ENCODE assay signal across 29 cellular contexts in the genomic region with DNA sequence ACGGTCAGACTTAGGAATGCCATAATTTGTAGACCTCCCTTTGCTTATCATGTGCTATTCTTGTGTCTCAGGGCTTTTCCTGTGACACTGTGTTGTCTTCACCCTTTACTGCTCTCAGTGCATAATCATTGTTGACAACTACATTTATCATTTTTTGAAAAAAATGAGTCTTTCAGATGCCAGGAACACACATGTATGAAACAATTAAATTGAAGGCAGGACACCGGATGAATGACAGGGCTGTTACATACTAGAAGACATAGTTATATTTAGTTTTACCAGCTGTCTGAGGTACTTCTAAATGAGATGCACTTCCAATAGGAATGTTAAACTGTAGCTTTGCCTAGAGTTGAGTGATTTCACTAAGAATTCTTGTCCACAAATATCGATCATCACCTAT.
A peak's percentile ranks its signal among the peaks of the same experiment; 100 is the strongest.
DNase-seq lines count a peak whose midpoint lies in the region; TF ChIP-seq lines count a peak whose summit lies in the region.
"Had no signal": no experiment of that assay in that cellular context is flagged by ENCODE, and none has a peak within 500 bp of the region (broad histone marks: within the 10 kb centered on the region; RNA-seq: fewer than 3 reads in every experiment).

No MANE protein-coding gene starts in this region.

- no peak for DNase-seq in activated CD4-positive, alpha-beta T cell treated with anti-CD3 and anti-CD28 coated beads, Interleukin-2, amount 10 ng/mL, durations not matched to agents 24 days and 14 days
- DNase-seq: 8988T; ACHN; AML-193; BE2C; C1 segment of cervical spinal cord; Caco-2; Calu3; CD4-positive, alpha-beta memory T cell; CD4-positive, alpha-beta T cell; CD4-positive, CD25-positive, alpha-beta regulatory T cell; CD8-positive, alpha-beta memory T cell; CD8-positive, alpha-beta T cell; COR-L47; DMS 273 treated with DMSO at 0.1 percent for 48 hours; DMS153; DMS53; DMS79; DMS79 treated with DMSO at 0.1 percent for 48 hours; DND-41; EL had no signal

- TF ChIP-seq CTCF in neural cell (IDR thresholded peaks at IDR 0.05; ENCODE audit: poor library complexity, severe bottlenecking), result no peak

- no peak overlapping the region for H2AFZ ChIP-seq in neural cell (ENCODE audit: low read depth, low read length)

- no peak overlapping the region for H3K27ac ChIP-seq in neural cell (ENCODE audit: low read length)
- H3K27ac ChIP-seq: 22Rv1; A549; BLaER1; BLaER1 treated with 17β-estradiol and CSF1 and Interleukin-3, amounts not matched to agents 10 nM and 100 nM; C4-2B had no signal

- H3K9me3 Mint-ChIP-seq in activated CD4-positive, alpha-beta T cell treated with anti-CD3 and anti-CD28 coated beads, Interleukin-2, amount 10 ng/mL, durations not matched to agents 24 days and 14 days, result no peaks in the 10 kb centered on the region

- no peaks in the 10 kb centered on the region for H3K27me3 ChIP-seq in neural cell (ENCODE audit: insufficient read depth, low read depth, low read length)
- H3K27me3 ChIP-seq: BE2C; BLaER1; BLaER1 treated with 17β-estradiol and CSF1 and Interleukin-3, amounts not matched to agents 10 nM and 100 nM had no signal

- H4K20me1 ChIP-seq in neural cell (ENCODE audit: insufficient read depth), result no peaks in the 10 kb centered on the region
- H4K20me1 ChIP-seq: BLaER1; BLaER1 treated with 17β-estradiol and CSF1 and Interleukin-3, amounts not matched to agents 10 nM and 100 nM had no signal

- H3K36me3 Mint-ChIP-seq in activated CD4-positive, alpha-beta T cell treated with anti-CD3 and anti-CD28 coated beads, Interleukin-2, amount 10 ng/mL, durations not matched to agents 24 days and 14 days (ENCODE audit: low read depth), result no peaks in the 10 kb centered on the region
- H3K36me3 Mint-ChIP-seq: CD14-positive monocyte; CD4-positive, alpha-beta memory T cell; CD4-positive, CD25-positive, alpha-beta regulatory T cell; CD8-positive, alpha-beta memory T cell; CD8-positive, alpha-beta T cell had no signal

- no peak overlapping the region for H3K4me2 ChIP-seq in neural cell (ENCODE audit: low read length)
- H3K4me2 ChIP-seq: A549; BLaER1; BLaER1 treated with 17β-estradiol and CSF1 and Interleukin-3, amounts not matched to agents 10 nM and 100 nM had no signal

- no peak overlapping the region for H3K27ac Mint-ChIP-seq in activated CD4-positive, alpha-beta T cell treated with anti-CD3 and anti-CD28 coated beads, Interleukin-2, amount 10 ng/mL, durations not matched to agents 24 days and 14 days
- H3K27ac Mint-ChIP-seq: B cell; CD14-positive monocyte; CD4-positive, alpha-beta memory T cell; CD4-positive, alpha-beta T cell; CD4-positive, CD25-positive, alpha-beta regulatory T cell; CD8-positive, alpha-beta memory T cell; CD8-positive, alpha-beta T cell had no signal

- TF ChIP-seq RAD21 in neural cell (conservative IDR thresholded peaks at IDR 0.05), result no peak

- no peaks in the 10 kb centered on the region for H3K4me1 Mint-ChIP-seq in activated CD4-positive, alpha-beta T cell treated with anti-CD3 and anti-CD28 coated beads, Interleukin-2, amount 10 ng/mL, durations not matched to agents 24 days and 14 days
- H3K4me1 Mint-ChIP-seq: B cell; CD14-positive monocyte; CD4-positive, alpha-beta memory T cell; CD4-positive, CD25-positive, alpha-beta regulatory T cell; CD8-positive, alpha-beta memory T cell had no signal

- intact Hi-C loops in activated CD4-positive, alpha-beta T cell treated with anti-CD3 and anti-CD28 coated beads, Interleukin-2, amount 10 ng/mL, durations not matched to agents 24 days and 14 days (cut with micrococcal nuclease), result no loop called here

- H3K9me3 ChIP-seq in neural cell (ENCODE audit: low read length), result no peaks in the 10 kb centered on the region
- H3K9me3 ChIP-seq: A549; BE2C; BLaER1; BLaER1 treated with 17β-estradiol and CSF1 and Interleukin-3, amounts not matched to agents 10 nM and 100 nM; Caco-2 had no signal

- H3K79me2 ChIP-seq in neural cell (replicated peaks; ENCODE audit: insufficient read depth, low read length), result no peaks in the 10 kb centered on the region

- TF ChIP-seq EP300 in neural cell (conservative IDR thresholded peaks at IDR 0.05; ENCODE audit: poor library complexity, severe bottlenecking), result peak; percentile 85

- H3K27me3 Mint-ChIP-seq in activated CD4-positive, alpha-beta T cell treated with anti-CD3 and anti-CD28 coated beads, Interleukin-2, amount 10 ng/mL, durations not matched to agents 24 days and 14 days, result no peaks in the 10 kb centered on the region
- H3K27me3 Mint-ChIP-seq: B cell; CD4-positive, alpha-beta memory T cell; CD4-positive, alpha-beta T cell; CD4-positive, CD25-positive, alpha-beta regulatory T cell; CD8-positive, alpha-beta memory T cell had no signal

- H3F3A ChIP-seq in neural cell (ENCODE audit: insufficient read depth, low read length, poor library complexity, severe bottlenecking), result no peaks in the 10 kb centered on the region

- H3K36me3 ChIP-seq in neural cell (ENCODE audit: insufficient read depth, low read length), result no peaks in the 10 kb centered on the region
- H3K36me3 ChIP-seq: BE2C; BLaER1; BLaER1 treated with 17β-estradiol and CSF1 and Interleukin-3, amounts not matched to agents 10 nM and 100 nM had no signal

- no peak overlapping the region for H3K4me3 ChIP-seq in neural cell (ENCODE audit: low read length)
- H3K4me3 ChIP-seq: A549; BLaER1; BLaER1 treated with 17β-estradiol and CSF1 and Interleukin-3, amounts not matched to agents 10 nM and 100 nM had no signal

- no peak overlapping the region for H3K9ac ChIP-seq in neural cell (ENCODE audit: low read length)
- H3K9ac ChIP-seq: BLaER1; BLaER1 treated with 17β-estradiol and CSF1 and Interleukin-3, amounts not matched to agents 10 nM and 100 nM had no signal

- H3K4me3 Mint-ChIP-seq in activated CD4-positive, alpha-beta T cell treated with anti-CD3 and anti-CD28 coated beads, Interleukin-2, amount 10 ng/mL, durations not matched to agents 24 days and 14 days, result no peak overlapping the region
- H3K4me3 Mint-ChIP-seq: B cell; CD14-positive monocyte; CD4-positive, alpha-beta memory T cell; CD4-positive, alpha-beta T cell; CD4-positive, CD25-positive, alpha-beta regulatory T cell; CD8-positive, alpha-beta memory T cell; CD8-positive, alpha-beta T cell had no signal

- H3K9me2 ChIP-seq in neural cell (ENCODE audit: insufficient read depth, low read length), result no peaks in the 10 kb centered on the region

TF ChIP-seq in neural cell, 6 proteins besides CTCF, POLR2A, EP300 and RAD21:
- TF ChIP-seq POLR2AphosphoS5 (IDR thresholded peaks at IDR 0.05) (peak; percentile 54), MXI1 (conservative IDR thresholded peaks at IDR 0.05; ENCODE audit: poor library complexity, severe bottlenecking) (no peak), TAF1 (IDR thresholded peaks at IDR 0.05; ENCODE audit: low read depth) (no peak), SMC3 (conservative IDR thresholded peaks at IDR 0.05; ENCODE audit: poor library complexity) (no peak), EZH2 (IDR thresholded peaks at IDR 0.05; ENCODE audit: borderline replicate concordance, insufficient read depth, low read length, poor library complexity, severe bottlenecking) (no peak)
- TF ChIP-seq, protein P1, sequence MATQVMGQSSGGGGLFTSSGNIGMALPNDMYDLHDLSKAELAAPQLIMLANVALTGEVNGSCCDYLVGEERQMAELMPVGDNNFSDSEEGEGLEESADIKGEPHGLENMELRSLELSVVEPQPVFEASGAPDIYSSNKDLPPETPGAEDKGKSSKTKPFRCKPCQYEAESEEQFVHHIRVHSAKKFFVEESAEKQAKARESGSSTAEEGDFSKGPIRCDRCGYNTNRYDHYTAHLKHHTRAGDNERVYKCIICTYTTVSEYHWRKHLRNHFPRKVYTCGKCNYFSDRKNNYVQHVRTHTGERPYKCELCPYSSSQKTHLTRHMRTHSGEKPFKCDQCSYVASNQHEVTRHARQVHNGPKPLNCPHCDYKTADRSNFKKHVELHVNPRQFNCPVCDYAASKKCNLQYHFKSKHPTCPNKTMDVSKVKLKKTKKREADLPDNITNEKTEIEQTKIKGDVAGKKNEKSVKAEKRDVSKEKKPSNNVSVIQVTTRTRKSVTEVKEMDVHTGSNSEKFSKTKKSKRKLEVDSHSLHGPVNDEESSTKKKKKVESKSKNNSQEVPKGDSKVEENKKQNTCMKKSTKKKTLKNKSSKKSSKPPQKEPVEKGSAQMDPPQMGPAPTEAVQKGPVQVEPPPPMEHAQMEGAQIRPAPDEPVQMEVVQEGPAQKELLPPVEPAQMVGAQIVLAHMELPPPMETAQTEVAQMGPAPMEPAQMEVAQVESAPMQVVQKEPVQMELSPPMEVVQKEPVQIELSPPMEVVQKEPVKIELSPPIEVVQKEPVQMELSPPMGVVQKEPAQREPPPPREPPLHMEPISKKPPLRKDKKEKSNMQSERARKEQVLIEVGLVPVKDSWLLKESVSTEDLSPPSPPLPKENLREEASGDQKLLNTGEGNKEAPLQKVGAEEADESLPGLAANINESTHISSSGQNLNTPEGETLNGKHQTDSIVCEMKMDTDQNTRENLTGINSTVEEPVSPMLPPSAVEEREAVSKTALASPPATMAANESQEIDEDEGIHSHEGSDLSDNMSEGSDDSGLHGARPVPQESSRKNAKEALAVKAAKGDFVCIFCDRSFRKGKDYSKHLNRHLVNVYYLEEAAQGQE (IDR thresholded peaks at IDR 0.05; ENCODE audit: borderline replicate concordance), result peak; percentile 77
TF ChIP-seq in neural cell: peak in this region for 2.
